Comparison of ENCODE assay signal across 11 cellular contexts in genomic region chr15:68542771-68543544, GRCh38. TPM values are rescaled to one million over a fixed set of nuclear protein-coding genes. Genes with fewer than 3 reads are reported as not detected.
DNase-seq lines count a peak whose midpoint lies in the region; ATAC-seq and TF ChIP-seq lines count a peak whose summit lies in the region.
"Had no signal": no experiment of that assay in that cellular context is flagged by ENCODE, and none has a peak within 500 bp of the region (broad histone marks: within the 10 kb centered on the region; RNA-seq: fewer than 3 reads in every experiment).

No MANE protein-coding gene starts in this region.

- peak overlapping the region; percentile 33 for H3K4me3 Mint-ChIP-seq in HFFc6
- H3K4me3 Mint-ChIP-seq: activated naive CD8-positive, alpha-beta T cell treated with anti-CD3 and anti-CD28 coated beads, Interleukin-2, amount 50 U/mL, for 24 hours had no signal

- ATAC-seq in GM18502 (IDR thresholded peaks at IDR 0.05; ENCODE audit: poor library complexity, unreplicated experiment) (no peak), HG03025 (IDR thresholded peaks at IDR 0.05; ENCODE audit: low FRiP score, unreplicated experiment) (no peak), HG03135 (IDR thresholded peaks at IDR 0.05; ENCODE audit: unreplicated experiment) (no peak)
- ATAC-seq: activated naive CD8-positive, alpha-beta T cell treated with anti-CD3 and anti-CD28 coated beads, Interleukin-2, amount 50 U/mL, for 24 hours had no signal

- no peak for TF ChIP-seq CTCF in HFFc6 (IDR thresholded peaks at IDR 0.05)
- no peak for TF ChIP-seq CTCF in choroid plexus epithelial cell (conservative IDR thresholded peaks at IDR 0.05; ENCODE audit: low read depth, low read length)

- H3K9me3 Mint-ChIP-seq in HFFc6: no peaks in the 10 kb centered on the region
- H3K9me3 Mint-ChIP-seq: activated naive CD8-positive, alpha-beta T cell treated with anti-CD3 and anti-CD28 coated beads, Interleukin-2, amount 50 U/mL, for 24 hours had no signal

- H3K27me3 Mint-ChIP-seq in HFFc6 (ENCODE audit: insufficient read depth): no peaks in the 10 kb centered on the region; the same call in 1 of the 2 replicates

- H3K4me3 ChIP-seq in choroid plexus epithelial cell (ENCODE audit: low read depth, low read length): no peak overlapping the region

- peaks cover 8% of the 10 kb centered on the region; the same call in 1 of the 2 replicates for H3K36me3 Mint-ChIP-seq in HFFc6 (ENCODE audit: low read depth)

- DNase-seq in HFFc6 (peak; percentile 85), choroid plexus epithelial cell (ENCODE audit: low read depth) (peak; percentile 96), kidney tubule cell (ENCODE audit: low spot score) (peak; percentile 68), stromal cell of bone marrow (ENCODE audit: low read depth) (peak; percentile 84), SK-N-DZ (ENCODE audit: low spot score) (no peak)
- DNase-seq: activated naive CD8-positive, alpha-beta T cell treated with anti-CD3 and anti-CD28 coated beads, Interleukin-2, amount 50 U/mL, for 24 hours; NCI-H2171 treated with DMSO at 0.1 percent for 48 hours; stimulated activated CD4-positive, alpha-beta T cell treated with anti-CD3 and anti-CD28 coated beads, Interleukin-4, amount 100 ng/mL, for 4 hours had no signal

- peaks cover 29% of the 10 kb centered on the region for H3K4me1 Mint-ChIP-seq in HFFc6 (ENCODE audit: low read depth)
- H3K4me1 Mint-ChIP-seq: activated naive CD8-positive, alpha-beta T cell treated with anti-CD3 and anti-CD28 coated beads, Interleukin-2, amount 50 U/mL, for 24 hours had no signal

- peak overlapping the region; percentile 74 for H3K27ac Mint-ChIP-seq in HFFc6
- H3K27ac Mint-ChIP-seq: activated naive CD8-positive, alpha-beta T cell treated with anti-CD3 and anti-CD28 coated beads, Interleukin-2, amount 50 U/mL, for 24 hours had no signal

RNA-seq across cellular contexts. Expression of gene CORO2B, which starts 35.8 kb away (rescaled TPM):
- 10 to 100 TPM in 3 of 6 experiments, 1 to 10 TPM in 3; 9.3 to 11.0 (median 9.9) TPM for total RNA-seq in HFFc6 (2021; fragmentation: NEBNext Ultra II Directional; extraction: Animal tissue kit (Norgen Biotek cat#: 25700))
- polyA plus RNA-seq in SK-N-DZ (2014; cell fraction: cytosol; rRNA removed): not detected in 2 replicates
- polyA plus RNA-seq in SK-N-DZ (2014; cell fraction: nucleus; rRNA removed): not detected in 2 replicates
